In genomic region chr13:23754506-23754905, GRCh38 we compare ENCODE assay signal across 12 cellular contexts.
DNase-seq lines count a peak whose midpoint lies in the region; ATAC-seq and TF ChIP-seq lines count a peak whose summit lies in the region.
"Had no signal": no experiment of that assay in that cellular context is flagged by ENCODE, and none has a peak within 500 bp of the region (broad histone marks: within the 10 kb centered on the region; RNA-seq: fewer than 3 reads in every experiment).

No MANE protein-coding gene starts in this region.

- CTCF ChIA-PET in Calu3 (lab: Charles Lee) = no interaction called here

- H3K27ac Mint-ChIP-seq in activated CD4-positive, alpha-beta T cell treated with anti-CD3 and anti-CD28 coated beads, Interleukin-2, amount 10 ng/mL, durations not matched to agents 24 days and 14 days = no peak overlapping the region
- H3K27ac Mint-ChIP-seq in effector memory CD8-positive, alpha-beta T cell = peak overlapping the region in 1 of 2 donors; percentile 25
- H3K27ac Mint-ChIP-seq in osteocyte (ENCODE audit: unreplicated experiment) (peak overlapping the region; percentile 76), Calu3 (ENCODE audit: unreplicated experiment) (no peak overlapping the region)

- peak; percentile 76 for ATAC-seq in effector memory CD8-positive, alpha-beta T cell (replicated peaks)
- no peak for ATAC-seq in activated CD4-positive, CD25-positive, alpha-beta regulatory T cell treated with anti-CD3 and anti-CD28 coated beads, Interleukin-2, amount 50 U/mL, for 24 hours

- TF ChIP-seq CTCF in osteocyte (IDR thresholded peaks at IDR 0.05) = no peak
- TF ChIP-seq CTCF in Calu3 (IDR thresholded peaks at IDR 0.05; ENCODE audit: unreplicated experiment) = no peak
- TF ChIP-seq CTCF in vagina (IDR thresholded peaks at IDR 0.05) = no peak

- no peak for TF ChIP-seq POLR2A in vagina (IDR thresholded peaks at IDR 0.05)

- peaks cover 1% of the 10 kb centered on the region for H3K36me3 Mint-ChIP-seq in activated CD4-positive, alpha-beta T cell treated with anti-CD3 and anti-CD28 coated beads, Interleukin-2, amount 10 ng/mL, durations not matched to agents 24 days and 14 days (ENCODE audit: low read depth)
- H3K36me3 Mint-ChIP-seq in effector memory CD8-positive, alpha-beta T cell (ENCODE audit: insufficient read depth) = peaks cover 3% of the 10 kb centered on the region
- H3K36me3 Mint-ChIP-seq in osteocyte (ENCODE audit: unreplicated experiment) (peaks cover 6% of the 10 kb centered on the region), Calu3 (ENCODE audit: insufficient read depth, unreplicated experiment) (peaks cover 4% of the 10 kb centered on the region)

- no TSS peak for BruUV-seq in Calu3 (replicated peaks; lab: Mats Ljungman, UMichigan)

- H3K27ac ChIP-seq in vagina = no peak overlapping the region
- H3K27ac ChIP-seq: uterus had no signal

- peak; percentile 24 to 29 for DNase-seq in activated CD4-positive, alpha-beta T cell treated with anti-CD3 and anti-CD28 coated beads for 4 hours
- no peak for DNase-seq in activated CD4-positive, alpha-beta T cell treated with anti-CD3 and anti-CD28 coated beads, Interleukin-2, amount 10 ng/mL, durations not matched to agents 24 days and 14 days
- peak; percentile 3 for DNase-seq in T-helper 9 cell
- no peak for DNase-seq in effector memory CD8-positive, alpha-beta T cell
- no peak for DNase-seq in osteocyte (ENCODE audit: extremely low spot score, unreplicated experiment)
- no peak for DNase-seq in Calu3
- no peak for DNase-seq in vagina (ENCODE audit: extremely low spot score in 2 of 2)
- DNase-seq: activated gamma-delta T cell treated with Interleukin-2 at 50 U/mL for 16 hours; GF-D8; stimulated activated CD4-positive, alpha-beta T cell treated with anti-CD3 and anti-CD28 coated beads, Interleukin-2, amount 100 ng/mL, for 48 hours; uterus had no signal

- intact Hi-C loops in activated CD4-positive, alpha-beta T cell treated with anti-CD3 and anti-CD28 coated beads, Interleukin-2, amount 10 ng/mL, durations not matched to agents 24 days and 14 days (cut with micrococcal nuclease) = loop anchor here (5.0 kb wide), 2 partner anchors 208 to 377 kb away; no protein-coding TSS in a partner anchor
- intact Hi-C loops in Calu3 (cut with micrococcal nuclease; ENCODE audit: unreplicated experiment) (no loop called here), vagina (cut with DNase I) (no loop called here)

- no peaks in the 10 kb centered on the region for H3K36me3 ChIP-seq in vagina
- H3K36me3 ChIP-seq: uterus had no signal

- no peaks in the 10 kb centered on the region for H3K27me3 ChIP-seq in vagina
- H3K27me3 ChIP-seq: uterus had no signal

- H3K27me3 Mint-ChIP-seq in activated CD4-positive, alpha-beta T cell treated with anti-CD3 and anti-CD28 coated beads, Interleukin-2, amount 10 ng/mL, durations not matched to agents 24 days and 14 days = peaks cover 1% of the 10 kb centered on the region
- no peaks in the 10 kb centered on the region for H3K27me3 Mint-ChIP-seq in effector memory CD8-positive, alpha-beta T cell
- no peaks in the 10 kb centered on the region for H3K27me3 Mint-ChIP-seq in osteocyte (ENCODE audit: unreplicated experiment)
- H3K27me3 Mint-ChIP-seq in Calu3 (ENCODE audit: unreplicated experiment) = no peaks in the 10 kb centered on the region

- peaks cover 30% of the 10 kb centered on the region for H3K4me1 Mint-ChIP-seq in activated CD4-positive, alpha-beta T cell treated with anti-CD3 and anti-CD28 coated beads, Interleukin-2, amount 10 ng/mL, durations not matched to agents 24 days and 14 days
- peaks cover 0 to 1% of the 10 kb centered on the region in 2 donors for H3K4me1 Mint-ChIP-seq in effector memory CD8-positive, alpha-beta T cell (ENCODE audit: low read depth in 2 of 2)
- H3K4me1 Mint-ChIP-seq in osteocyte (ENCODE audit: unreplicated experiment) = peaks cover 36% of the 10 kb centered on the region
- peaks cover 26% of the 10 kb centered on the region for H3K4me1 Mint-ChIP-seq in Calu3 (ENCODE audit: low read depth, unreplicated experiment)

- no peak overlapping the region for H3K4me3 ChIP-seq in vagina
- H3K4me3 ChIP-seq: uterus had no signal

- H3K4me3 Mint-ChIP-seq in activated CD4-positive, alpha-beta T cell treated with anti-CD3 and anti-CD28 coated beads, Interleukin-2, amount 10 ng/mL, durations not matched to agents 24 days and 14 days = no peak overlapping the region
- no peak overlapping the region for H3K4me3 Mint-ChIP-seq in effector memory CD8-positive, alpha-beta T cell
- H3K4me3 Mint-ChIP-seq in osteocyte (ENCODE audit: unreplicated experiment) = no peak overlapping the region
- no peak overlapping the region for H3K4me3 Mint-ChIP-seq in Calu3 (ENCODE audit: low read depth, unreplicated experiment)

- H3K4me1 ChIP-seq in vagina = no peaks in the 10 kb centered on the region

- no peaks in the 10 kb centered on the region for H3K9me3 Mint-ChIP-seq in activated CD4-positive, alpha-beta T cell treated with anti-CD3 and anti-CD28 coated beads, Interleukin-2, amount 10 ng/mL, durations not matched to agents 24 days and 14 days
- no peaks in the 10 kb centered on the region for H3K9me3 Mint-ChIP-seq in effector memory CD8-positive, alpha-beta T cell
- H3K9me3 Mint-ChIP-seq in osteocyte (ENCODE audit: unreplicated experiment) (no peaks in the 10 kb centered on the region), Calu3 (ENCODE audit: low read depth, unreplicated experiment) (no peaks in the 10 kb centered on the region)

- no peaks in the 10 kb centered on the region for H3K9me3 ChIP-seq in vagina
- H3K9me3 ChIP-seq: uterus had no signal

Comparison
In these comparisons a context has a peak if more than half of its experiments do, and no peak if none do; other contexts are left out.
1. DNase-seq: peak in activated CD4-positive, alpha-beta T cell treated with anti-CD3 and anti-CD28 coated beads for 4 hours (2 of 2) and T-helper 9 cell (single experiment); none in activated CD4-positive, alpha-beta T cell treated with anti-CD3 and anti-CD28 coated beads, Interleukin-2, amount 10 ng/mL, durations not matched to agents 24 days and 14 days (single experiment), effector memory CD8-positive, alpha-beta T cell (0 of 3), osteocyte (single experiment), Calu3 (single experiment) and vagina (0 of 2).